In genomic region chr11:72069787-72070251, GRCh38 we compare ENCODE assay signal across 8 cellular contexts. TPM values are rescaled to one million over a fixed set of nuclear protein-coding genes. Genes with fewer than 3 reads are reported as not detected.
A peak's percentile ranks its signal among the peaks of the same experiment; 100 is the strongest.
DNase-seq lines count a peak whose midpoint lies in the region; FAIRE-seq and TF ChIP-seq lines count a peak whose summit lies in the region.

No MANE protein-coding gene starts in this region.

- H2BK5ac ChIP-seq in H1 (ENCODE audit: low read depth, low read length), result no peak overlapping the region

- no peak overlapping the region for H2BK15ac ChIP-seq in H1 (ENCODE audit: low read length)

- no peak overlapping the region for H3K4me2 ChIP-seq in H1 (ENCODE audit: insufficient read depth in 1 of 2, low read depth in 2 of 2, low read length in 2 of 2)

- no peak for TF ChIP-seq RAD21 in H1 (IDR thresholded peaks at IDR 0.05 in 1 of 2, conservative IDR thresholded peaks at IDR 0.05 in 1 of 2; ENCODE audit: low read depth in 2 of 2, low read length in 2 of 2)

- H2AFZ ChIP-seq in H1 (ENCODE audit: low read length), result no peak overlapping the region

- no peak overlapping the region for H4K91ac ChIP-seq in H1 (replicated peaks; ENCODE audit: insufficient read length, low read length)

- no peaks in the 10 kb centered on the region for H3K27me3 ChIP-seq in H1 (replicated peaks in 1 of 4; ENCODE audit: control insufficient read depth in 3 of 4, extremely low read depth in 1 of 4, insufficient read depth in 3 of 4, low read length in 3 of 4)
- no peaks in the 10 kb centered on the region for H3K27me3 ChIP-seq in vagina

- TF ChIP-seq POLR2A in H1 (IDR thresholded peaks at IDR 0.05; ENCODE audit: control extremely low read depth in 1 of 2, low read depth in 2 of 2, low read length in 2 of 2) (no peak), vagina (IDR thresholded peaks at IDR 0.05) (no peak)

- peaks cover 54% of the 10 kb centered on the region for H3K4me1 Mint-ChIP-seq in Calu3 (ENCODE audit: low read depth, unreplicated experiment)

- no peak overlapping the region for H3K56ac ChIP-seq in H1 (replicated peaks; ENCODE audit: insufficient read length, low read depth, low read length)

- H3K27ac ChIP-seq in H1 (ENCODE audit: low read depth, low read length), result peak overlapping the region; percentile 46
- H3K27ac ChIP-seq in vagina, result peak overlapping the region; percentile 75

- no peak overlapping the region for H4K8ac ChIP-seq in H1 (ENCODE audit: extremely low read depth, insufficient read depth, low read length)

- peak overlapping the region; percentile 20 for H3K27ac Mint-ChIP-seq in Calu3 (ENCODE audit: unreplicated experiment)

- H3K4me1 ChIP-seq in H1 (replicated peaks in 1 of 4; ENCODE audit: control insufficient read depth in 3 of 4, insufficient read depth in 4 of 4, low read length in 3 of 4) (peaks cover 0 to 6% (median 2%) of the 10 kb centered on the region in 4 experiments; a peak in 3 of 7 replicates), vagina (peaks cover 47% of the 10 kb centered on the region)

- H3K23ac ChIP-seq in H1 (ENCODE audit: insufficient read length), result no peak overlapping the region

- H3K9me3 ChIP-seq in H1 (ENCODE audit: insufficient read depth in 2 of 2, low read depth in 1 of 2, low read length in 1 of 2), result no peaks in the 10 kb centered on the region
- H3K9me3 ChIP-seq in vagina, result no peaks in the 10 kb centered on the region

- peaks cover 3 to 14% of the 10 kb centered on the region in 2 experiments for H4K20me1 ChIP-seq in H1 (replicated peaks in 1 of 2; ENCODE audit: control insufficient read depth in 1 of 2, insufficient read depth in 2 of 2, low read length in 2 of 2)

- peak; percentile 68 for DNase-seq in Calu3
- DNase-seq in HCEC 1CT, result peak; percentile 89
- peak; percentile 90 for DNase-seq in RPMI7951 (ENCODE audit: low read depth)
- no peak for DNase-seq in H1 (ENCODE audit: low read depth in 1 of 2, low spot score in 2 of 2)
- DNase-seq in midbrain (lab: John Stamatoyannopoulos, UW), result peak; percentile 34
- DNase-seq in vagina (ENCODE audit: extremely low spot score in 2 of 2), result peak in 1 of 2 donors; percentile 92
- no peak for DNase-seq in cortex of kidney (lab: John Stamatoyannopoulos, UW)
- DNase-seq in germinal center (ENCODE audit: low spot score), result no peak

- H3K4me3 ChIP-seq in H1 (ENCODE audit: extremely low read depth in 1 of 4, insufficient read depth in 2 of 4, low read depth in 3 of 4, low read length in 4 of 4) (no peak overlapping the region), vagina (no peak overlapping the region)

- H3K79me1 ChIP-seq in H1 (ENCODE audit: low read depth, low read length), result peaks cover 9% of the 10 kb centered on the region; the same call in 1 of the 2 replicates

- CTCF ChIA-PET in Calu3 (lab: Charles Lee) (interaction anchor here (0.9 kb wide), 1 partner anchor 8 kb away, joined by 3 read pairs; no protein-coding TSS in a partner anchor), H1 (lab: Charles Lee; ENCODE audit: partially characterized antibody) (interaction anchor here (0.6 to 2.3 kb wide), 5 partner anchors 10 to 69 kb away, joined by 3 to 8 read pairs (median 3); no protein-coding TSS in a partner anchor)

- H2BK120ac ChIP-seq in H1 (replicated peaks; ENCODE audit: low read depth, low read length), result no peak overlapping the region

- H3K79me2 ChIP-seq in H1 (ENCODE audit: control insufficient read depth in 1 of 2, insufficient read depth in 2 of 2, low read length in 2 of 2), result peaks cover 9 to 85% of the 10 kb centered on the region in 2 experiments

- 84% methylated on average over 2 of the region's 2 CpGs; no CpG with 5 or more reads in 1 of the 2 experiments for WGBS in H1 (ENCODE audit: extremely low coverage in 1 of 2, insufficient coverage in 1 of 2, insufficient read length in 1 of 2, insufficient replicate concordance in 2 of 2, low coverage in 1 of 2, low lambda C conversion rate in 2 of 2, missing lambda C conversion rate in 1 of 2), 2 experiments

- H4K5ac ChIP-seq in H1 (ENCODE audit: insufficient read length, low read depth, low read length), result no peak overlapping the region

- H3K4me3 Mint-ChIP-seq in Calu3 (ENCODE audit: low read depth, unreplicated experiment), result peak overlapping the region; percentile 44

- no peak overlapping the region for H3K14ac ChIP-seq in H1 (ENCODE audit: insufficient read length)

- no peak for FAIRE-seq in H1 (lab: Jason Lieb, UNC)

- H2AK5ac ChIP-seq in H1 (ENCODE audit: low read depth, low read length), result no peak overlapping the region

- H2BK20ac ChIP-seq in H1 (ENCODE audit: low read length), result no peak overlapping the region

- H3K4ac ChIP-seq in H1 (replicated peaks; ENCODE audit: insufficient read length, low read depth, low read length), result no peak overlapping the region

- H3K23me2 ChIP-seq in H1 (ENCODE audit: low read depth, low read length), result no peaks in the 10 kb centered on the region

- peaks cover 18% of the 10 kb centered on the region for H3K36me3 Mint-ChIP-seq in Calu3 (ENCODE audit: insufficient read depth, unreplicated experiment)

- peaks cover 0 to 19% (median 5%) of the 10 kb centered on the region in 4 experiments; a peak in 4 of 8 replicates for H3K36me3 ChIP-seq in H1 (ENCODE audit: control insufficient read depth in 2 of 4, insufficient read depth in 4 of 4, low read length in 3 of 4)
- peaks cover 0 to 5% of the 10 kb centered on the region in 2 donors for H3K36me3 ChIP-seq in vagina

- no TSS peak for BruUV-seq in Calu3 (replicated peaks; lab: Mats Ljungman, UMichigan)

- no peak overlapping the region for H3K9ac ChIP-seq in H1 (replicated peaks in 1 of 4; ENCODE audit: extremely low read depth in 1 of 4, low read depth in 3 of 4, low read length in 3 of 4)

- H2BK12ac ChIP-seq in H1 (ENCODE audit: low read depth, low read length), result no peak overlapping the region

- no peaks in the 10 kb centered on the region for H3K9me3 Mint-ChIP-seq in Calu3 (ENCODE audit: low read depth, unreplicated experiment)

- no peaks in the 10 kb centered on the region for H3K27me3 Mint-ChIP-seq in Calu3 (ENCODE audit: unreplicated experiment)

- intact Hi-C loops in Calu3 (cut with micrococcal nuclease; ENCODE audit: unreplicated experiment), result no loop called here
- intact Hi-C loops in vagina (cut with DNase I), result no loop called here

- POLR2A ChIA-PET in H1 (lab: Charles Lee; ENCODE audit: partially characterized antibody), result interaction anchor here (0.6 to 2.6 kb wide), 7 partner anchors 9 to 43 kb away, joined by 3 to 8 read pairs (median 4); partner anchors contain the start of gene ANAPC15

- no peak for TF ChIP-seq CTCF in Calu3 (IDR thresholded peaks at IDR 0.05; ENCODE audit: unreplicated experiment)
- TF ChIP-seq CTCF in H1 (IDR thresholded peaks at IDR 0.05; ENCODE audit: control extremely low read depth in 1 of 3, insufficient read depth in 1 of 3, low read depth in 1 of 3, low read length in 3 of 3), result no peak
- TF ChIP-seq CTCF in vagina (IDR thresholded peaks at IDR 0.05), result no peak

- TF ChIP-seq EP300 in H1 (IDR thresholded peaks at IDR 0.05; ENCODE audit: borderline replicate concordance in 1 of 2, low read depth in 2 of 2, low read length in 2 of 2), result no peak

- no peak overlapping the region for H3K18ac ChIP-seq in H1 (ENCODE audit: extremely low read depth, low read length)

RNA-seq across cellular contexts. Expression of gene NUMA1, which starts 10.5 kb away (rescaled TPM):
- 140 and 146 TPM in 2 replicates for total RNA-seq in Calu3 (2022)
- total RNA-seq in RPMI7951 (2014; rRNA removed; shearing (Covaris generic)), result 109 and 130 TPM in 2 replicates
- total RNA-seq in H1 (2021; fragmentation: NEBNext Ultra II Directional; extraction: Animal tissue kit (Norgen Biotek cat#: 25700)), result 107 and 108 TPM in 2 replicates
- polyA plus RNA-seq in H1 (2011; rRNA removed), result 101 and 137 TPM in 2 replicates
- 96.5 TPM for polyA plus RNA-seq in H1 (2011; cell fraction: cytosol; rRNA removed)
- 241 TPM for polyA plus RNA-seq in H1 (2011; cell fraction: nucleus; rRNA removed)
- polyA plus RNA-seq in H1 (2012, experiment 1 of 2), result 79.6 to 115 TPM (median 109 TPM) in 4 replicates
- 40.6 TPM for polyA plus RNA-seq in H1 (2012, experiment 2 of 2)
- polyA plus RNA-seq in H1 (2013, experiment 1 of 2), result 44.4 TPM
- 40.8 TPM for polyA plus RNA-seq in H1 (2013, experiment 2 of 2)
- 194 and 208 TPM in 2 replicates for polyA minus RNA-seq in H1 (2011; rRNA and poly(A)+ RNA removed)
- polyA minus RNA-seq in H1 (2011; cell fraction: cytosol; rRNA and poly(A)+ RNA removed), result 97.6 TPM
- polyA minus RNA-seq in H1 (2011; cell fraction: nucleus; rRNA and poly(A)+ RNA removed), result 148 TPM
- total RNA-seq in vagina, result 314 TPM

RNA-seq across cellular contexts. Expression of gene LRRC51, which starts 10.8 kb away (rescaled TPM):
- 8.5 and 11.0 TPM in 2 replicates for total RNA-seq in Calu3 (2022)
- total RNA-seq in RPMI7951 (2014; rRNA removed; shearing (Covaris generic)), result 12.0 and 12.2 TPM in 2 replicates
- 6.8 and 7.9 TPM in 2 replicates for total RNA-seq in H1 (2021; fragmentation: NEBNext Ultra II Directional; extraction: Animal tissue kit (Norgen Biotek cat#: 25700))
- 6.0 and 7.7 TPM in 2 replicates for polyA plus RNA-seq in H1 (2011; rRNA removed)
- 10.9 TPM for polyA plus RNA-seq in H1 (2011; cell fraction: cytosol; rRNA removed)
- 5.4 TPM for polyA plus RNA-seq in H1 (2011; cell fraction: nucleus; rRNA removed)
- 6.4 to 10.3 TPM (median 7.4 TPM) in 4 replicates for polyA plus RNA-seq in H1 (2012, experiment 1 of 2)
- polyA plus RNA-seq in H1 (2012, experiment 2 of 2), result 3.5 TPM
- 4.0 TPM for polyA plus RNA-seq in H1 (2013, experiment 1 of 2)
- 4.6 TPM for polyA plus RNA-seq in H1 (2013, experiment 2 of 2)
- polyA minus RNA-seq in H1 (2011; rRNA and poly(A)+ RNA removed), result 6.8 and 15.9 TPM in 2 replicates
- polyA minus RNA-seq in H1 (2011; cell fraction: cytosol; rRNA and poly(A)+ RNA removed), result 6.4 TPM
- 6.6 TPM for polyA minus RNA-seq in H1 (2011; cell fraction: nucleus; rRNA and poly(A)+ RNA removed)
- 5.6 TPM for total RNA-seq in vagina

RNA-seq across cellular contexts. Expression of gene LAMTOR1, which starts 33.3 kb away (rescaled TPM):
- 67.1 and 73.5 TPM in 2 replicates for total RNA-seq in Calu3 (2022)
- 97.3 and 111 TPM in 2 replicates for total RNA-seq in RPMI7951 (2014; rRNA removed; shearing (Covaris generic))
- 81.0 and 82.1 TPM in 2 replicates for total RNA-seq in H1 (2021; fragmentation: NEBNext Ultra II Directional; extraction: Animal tissue kit (Norgen Biotek cat#: 25700))
- polyA plus RNA-seq in H1 (2011; rRNA removed), result 160 and 164 TPM in 2 replicates
- polyA plus RNA-seq in H1 (2011; cell fraction: cytosol; rRNA removed), result 129 TPM
- 141 TPM for polyA plus RNA-seq in H1 (2011; cell fraction: nucleus; rRNA removed)
- 114 to 155 TPM (median 145 TPM) in 4 replicates for polyA plus RNA-seq in H1 (2012, experiment 1 of 2)
- 182 TPM for polyA plus RNA-seq in H1 (2012, experiment 2 of 2)
- polyA plus RNA-seq in H1 (2013, experiment 1 of 2), result 76.1 TPM
- 78.7 TPM for polyA plus RNA-seq in H1 (2013, experiment 2 of 2)
- 146 and 151 TPM in 2 replicates for polyA minus RNA-seq in H1 (2011; rRNA and poly(A)+ RNA removed)
- 98.1 TPM for polyA minus RNA-seq in H1 (2011; cell fraction: cytosol; rRNA and poly(A)+ RNA removed)
- 80.7 TPM for polyA minus RNA-seq in H1 (2011; cell fraction: nucleus; rRNA and poly(A)+ RNA removed)
- total RNA-seq in vagina, result 87.4 TPM

RNA-seq across cellular contexts. Expression of gene TOMT, which starts 35.9 kb away (rescaled TPM):
- not detected in 2 replicates for total RNA-seq in Calu3 (2022)
- total RNA-seq in RPMI7951 (2014; rRNA removed; shearing (Covaris generic)), result not detected in 2 replicates
- total RNA-seq in H1 (2021; fragmentation: NEBNext Ultra II Directional; extraction: Animal tissue kit (Norgen Biotek cat#: 25700)), result not detected in 2 replicates
- polyA plus RNA-seq in H1 (2011; rRNA removed), result 0.11 TPM in 1 of 2 replicates, not detected in the other
- not detected for polyA plus RNA-seq in H1 (2011; cell fraction: cytosol; rRNA removed)
- polyA plus RNA-seq in H1 (2011; cell fraction: nucleus; rRNA removed), result not detected
- polyA plus RNA-seq in H1 (2012, experiment 1 of 2), result not detected in 4 replicates
- polyA plus RNA-seq in H1 (2012, experiment 2 of 2), result not detected
- polyA plus RNA-seq in H1 (2013, experiment 1 of 2), result not detected
- not detected for polyA plus RNA-seq in H1 (2013, experiment 2 of 2)
- polyA minus RNA-seq in H1 (2011; rRNA and poly(A)+ RNA removed), result not detected in 2 replicates
- not detected for polyA minus RNA-seq in H1 (2011; cell fraction: cytosol; rRNA and poly(A)+ RNA removed)
- polyA minus RNA-seq in H1 (2011; cell fraction: nucleus; rRNA and poly(A)+ RNA removed), result not detected
- total RNA-seq in vagina, result not detected

RNA-seq across cellular contexts. Expression of gene ANAPC15, which starts 42.7 kb away (rescaled TPM):
- total RNA-seq in Calu3 (2022), result 25.8 and 29.4 TPM in 2 replicates
- total RNA-seq in RPMI7951 (2014; rRNA removed; shearing (Covaris generic)), result 67.8 and 78.1 TPM in 2 replicates
- total RNA-seq in H1 (2021; fragmentation: NEBNext Ultra II Directional; extraction: Animal tissue kit (Norgen Biotek cat#: 25700)), result 70.0 and 74.9 TPM in 2 replicates
- polyA plus RNA-seq in H1 (2011; rRNA removed), result 66.2 and 70.4 TPM in 2 replicates
- polyA plus RNA-seq in H1 (2011; cell fraction: cytosol; rRNA removed), result 130 TPM
- polyA plus RNA-seq in H1 (2011; cell fraction: nucleus; rRNA removed), result 40.5 TPM
- polyA plus RNA-seq in H1 (2012, experiment 1 of 2), result 94.7 to 119 TPM (median 103 TPM) in 4 replicates
- 90.3 TPM for polyA plus RNA-seq in H1 (2012, experiment 2 of 2)
- 61.3 TPM for polyA plus RNA-seq in H1 (2013, experiment 1 of 2)
- polyA plus RNA-seq in H1 (2013, experiment 2 of 2), result 64.7 TPM
- polyA minus RNA-seq in H1 (2011; rRNA and poly(A)+ RNA removed), result 22.8 and 31.9 TPM in 2 replicates
- 20.6 TPM for polyA minus RNA-seq in H1 (2011; cell fraction: cytosol; rRNA and poly(A)+ RNA removed)
- polyA minus RNA-seq in H1 (2011; cell fraction: nucleus; rRNA and poly(A)+ RNA removed), result 28.0 TPM
- total RNA-seq in vagina, result 19.9 TPM

Comparison
In these comparisons a context has a peak if more than half of its experiments do, and no peak if none do; other contexts are left out.
1. DNase-seq: peak in Calu3 (single experiment), HCEC 1CT (single experiment), RPMI7951 (single experiment) and midbrain (single experiment); none in H1 (0 of 2), cortex of kidney (single experiment) and germinal center (single experiment).